ENCODE assay signal across 15 cellular contexts in genomic region chr4:6699903-6700302, GRCh38. TPM values are rescaled to one million over a fixed set of nuclear protein-coding genes. Genes with fewer than 3 reads are reported as not detected.
A peak's percentile ranks its signal among the peaks of the same experiment; 100 is the strongest.
DNase-seq lines count a peak whose midpoint lies in the region; ATAC-seq, FAIRE-seq and TF ChIP-seq lines count a peak whose summit lies in the region.
"Had no signal": no experiment of that assay in that cellular context is flagged by ENCODE, and none has a peak within 500 bp of the region (broad histone marks: within the 10 kb centered on the region; RNA-seq: fewer than 3 reads in every experiment).

No MANE protein-coding gene starts in this region.

- H3K4me3 Mint-ChIP-seq in T-helper 1 cell treated with Interleukin-12 subunit alpha and Interleukin-12 subunit beta and Interleukin-4 antibody, amounts not matched to agents 30 μg/mL and 1 μg/mL, for 36 hours = no peak overlapping the region
- H3K4me3 Mint-ChIP-seq in CD8-positive, alpha-beta memory T cell = peak overlapping the region in 3 of 7 donors; percentile 8 to 54 (median 47)

- H3K9me3 ChIP-seq in CD8-positive, alpha-beta memory T cell (ENCODE audit: low read length) = no peaks in the 10 kb centered on the region
- H3K9me3 ChIP-seq in K562 (replicated peaks; ENCODE audit: control insufficient read depth, insufficient read depth, low read depth, low read length) = no peaks in the 10 kb centered on the region

- H3K4me1 Mint-ChIP-seq in T-helper 1 cell treated with Interleukin-12 subunit alpha and Interleukin-12 subunit beta and Interleukin-4 antibody, amounts not matched to agents 30 μg/mL and 1 μg/mL, for 36 hours (ENCODE audit: low read depth) = peaks cover 54% of the 10 kb centered on the region
- H3K4me1 Mint-ChIP-seq in CD8-positive, alpha-beta memory T cell = peaks cover 62 to 81% (median 77%) of the 10 kb centered on the region in 3 donors

- no peaks in the 10 kb centered on the region for H3K27me3 Mint-ChIP-seq in T-helper 1 cell treated with Interleukin-12 subunit alpha and Interleukin-12 subunit beta and Interleukin-4 antibody, amounts not matched to agents 30 μg/mL and 1 μg/mL, for 36 hours (ENCODE audit: low read depth)
- peaks cover 0 to 3% of the 10 kb centered on the region in 2 donors for H3K27me3 Mint-ChIP-seq in CD8-positive, alpha-beta memory T cell

- no peak overlapping the region for H3K27ac ChIP-seq in CD8-positive, alpha-beta memory T cell (ENCODE audit: low read depth, low read length)
- H3K27ac ChIP-seq in K562 (ENCODE audit: extremely low read depth, low read depth, low read length) = no peak overlapping the region
- H3K27ac ChIP-seq: 22Rv1 had no signal

- no peaks in the 10 kb centered on the region for H3K9me3 Mint-ChIP-seq in T-helper 1 cell treated with Interleukin-12 subunit alpha and Interleukin-12 subunit beta and Interleukin-4 antibody, amounts not matched to agents 30 μg/mL and 1 μg/mL, for 36 hours
- no peaks in the 10 kb centered on the region for H3K9me3 Mint-ChIP-seq in CD8-positive, alpha-beta memory T cell

- TF ChIP-seq CTCF in K562 (IDR thresholded peaks at IDR 0.05 in 2 of 3, conservative IDR thresholded peaks at IDR 0.05 in 1 of 3; ENCODE audit: insufficient read depth in 2 of 3, low read depth in 1 of 3, low read length in 3 of 3) = no peak

- peaks cover 10% of the 10 kb centered on the region for H3K36me3 ChIP-seq in CD8-positive, alpha-beta memory T cell (ENCODE audit: insufficient read depth, low read length)
- H3K36me3 ChIP-seq in K562 (ENCODE audit: control insufficient read depth, insufficient read depth, low read length) = peaks cover 16% of the 10 kb centered on the region

- H4K20me1 ChIP-seq in K562 (replicated peaks; ENCODE audit: control insufficient read depth, insufficient read depth, low read length) = no peaks in the 10 kb centered on the region

- H3K9ac ChIP-seq in K562 (ENCODE audit: insufficient read depth in 1 of 2, low read depth in 2 of 2, low read length in 2 of 2) = no peak overlapping the region

- no peak for TF ChIP-seq EP300 in K562 (IDR thresholded peaks at IDR 0.05; ENCODE audit: low read length)

- intact Hi-C loops in K562 (cut with micrococcal nuclease) = no loop called here

- no peak for TF ChIP-seq POLR2A in K562 (conservative IDR thresholded peaks at IDR 0.05)

- peaks cover 35% of the 10 kb centered on the region for H3K36me3 Mint-ChIP-seq in T-helper 1 cell treated with Interleukin-12 subunit alpha and Interleukin-12 subunit beta and Interleukin-4 antibody, amounts not matched to agents 30 μg/mL and 1 μg/mL, for 36 hours (ENCODE audit: low read depth)
- peaks cover 3 to 44% (median 11%) of the 10 kb centered on the region in 3 donors for H3K36me3 Mint-ChIP-seq in CD8-positive, alpha-beta memory T cell

- no peaks in the 10 kb centered on the region for H3K27me3 ChIP-seq in CD8-positive, alpha-beta memory T cell (ENCODE audit: insufficient read depth, low read length, poor library complexity, severe bottlenecking)
- no peaks in the 10 kb centered on the region for H3K27me3 ChIP-seq in K562 (ENCODE audit: control insufficient read depth in 2 of 2, insufficient read depth in 2 of 2, low read length in 2 of 2)

- H3K79me2 ChIP-seq in K562 (ENCODE audit: control insufficient read depth, insufficient read depth, low read length) = peaks cover 13% of the 10 kb centered on the region

- H3K27ac Mint-ChIP-seq in T-helper 1 cell treated with Interleukin-12 subunit alpha and Interleukin-12 subunit beta and Interleukin-4 antibody, amounts not matched to agents 30 μg/mL and 1 μg/mL, for 36 hours = peak overlapping the region; percentile 83
- H3K27ac Mint-ChIP-seq in CD8-positive, alpha-beta memory T cell = peak overlapping the region; percentile 74 to 94 (median 86)

- H3K4me2 ChIP-seq in K562 (ENCODE audit: insufficient read depth, low read length) = no peak overlapping the region

- no peak for TF ChIP-seq RAD21 in K562 (CRISPR knock-in tag; conservative IDR thresholded peaks at IDR 0.05 in 1 of 2, IDR thresholded peaks at IDR 0.05 in 1 of 2)

- H3K4me1 ChIP-seq in CD8-positive, alpha-beta memory T cell (ENCODE audit: insufficient read depth, low read length) = peaks cover 60% of the 10 kb centered on the region
- peaks cover 15 to 31% of the 10 kb centered on the region in 2 experiments for H3K4me1 ChIP-seq in K562 (replicated peaks in 1 of 2; ENCODE audit: control insufficient read depth in 2 of 2, insufficient read depth in 2 of 2, low read length in 2 of 2)

- DNase-seq in T-helper 1 cell = no peak
- DNase-seq in CD8-positive, alpha-beta memory T cell = no peak
- DNase-seq in K562 (ENCODE audit: extremely low read depth in 1 of 4, low spot score in 3 of 4) = no peak
- no peak for DNase-seq in MV-4-11 (lab: John Stamatoyannopoulos, UW)
- DNase-seq in LoVo (ENCODE audit: low spot score) = no peak
- DNase-seq: activated effector memory CD4-positive, alpha-beta T cell treated with anti-CD3 and anti-CD28 coated beads, Interleukin-2, amount 50 U/mL, for 16 hours; EL; left cardiac atrium; mesendoderm; NCI-H1417 treated with DMSO at 0.1 percent for 48 hours; NCI-H526 treated with DMSO at 0.1 percent for 48 hours had no signal

- ATAC-seq in K562 = no peak
- ATAC-seq: left cardiac atrium had no signal

- H2AFZ ChIP-seq in K562 (ENCODE audit: low read depth, low read length) = no peak overlapping the region

- 89% methylated on average over 1 of the region's 1 CpG for WGBS in K562 (ENCODE audit: insufficient coverage, low coverage, missing lambda C conversion rate)

- BruUV-seq in K562 (replicated peaks; lab: Mats Ljungman, UMichigan) = no TSS peak

- no peak for FAIRE-seq in K562 (lab: Jason Lieb, UNC)

- POLR2A ChIA-PET in CD8-positive, alpha-beta memory T cell (lab: Charles Lee) = interaction anchor here (0.6 to 2.6 kb wide), 4 partner anchors 9 to 368 kb away, joined by 3 to 17 read pairs (median 3); partner anchors contain the start of gene GRPEL1
- POLR2A ChIA-PET in K562 (lab: Yijun Ruan, JAX) = interaction anchor here (0.8 to 1.8 kb wide), 2 partner anchors 24 to 124 kb away, joined by 3 to 8 read pairs; no protein-coding TSS in a partner anchor

- H3K4me3 ChIP-seq in CD8-positive, alpha-beta memory T cell (ENCODE audit: low read length) = no peak overlapping the region
- no peak overlapping the region for H3K4me3 ChIP-seq in K562

- in situ Hi-C loops in K562 (cut with MboI) = no loop called here

- no peaks in the 10 kb centered on the region for H3K9me1 ChIP-seq in K562 (ENCODE audit: control insufficient read depth, insufficient read depth, low read length)

- CTCF ChIA-PET in CD8-positive, alpha-beta memory T cell (lab: Charles Lee) = interaction anchor here (1.0 to 29.4 kb wide), 5 partner anchors 10 to 27 kb away, joined by 4 to 369 read pairs (median 13); partner anchors contain the start of gene MRFAP1L1
- CTCF ChIA-PET in K562 (lab: Yijun Ruan, JAX; ENCODE audit: low intra/inter-chr PET ratio) = no interaction called here

RNA-seq across cellular contexts. Expression of gene S100P, which starts 6.2 kb away (rescaled TPM):
- 1 to 10 TPM; 1.0 to 1.2 TPM for total RNA-seq in CD8-positive, alpha-beta memory T cell
- 1.7 TPM for polyA plus RNA-seq in CD8-positive, alpha-beta memory T cell
- 1.7 TPM in 1 of 2 replicates, not detected in the other for total RNA-seq in K562 (2011; cell fraction: chromatin; rRNA removed; ENCODE audit: low replicate concordance)
- total RNA-seq in K562 (2011; cell fraction: nucleolus; rRNA removed) = 0.33 and 0.53 TPM in 2 replicates
- 0.81 TPM in 1 of 2 replicates, not detected in the other for total RNA-seq in K562 (2011; cell fraction: nucleoplasm; rRNA removed)
- total RNA-seq in K562 (2014; rRNA removed) (5.8 and 7.5 TPM in 2 replicates), K562 (2014; rRNA removed; fragmentation: Illumina TruSeq; extraction: Trizol) (7.4 and 13.7 TPM in 2 replicates), K562 (2015; rRNA removed; fragmentation: Illumina TruSeq; extraction: Trizol) (7.2 and 7.5 TPM in 2 replicates), K562 (2021) (13.2 and 16.8 TPM in 2 replicates)
- polyA plus RNA-seq in K562 (2011; rRNA removed) (2.7 and 4.1 TPM in 2 replicates), K562 (2014; fragmentation: Illumina TruSeq; extraction: Trizol) (6.9 and 7.4 TPM in 2 replicates), K562 (2014; fragmentation: Nextera tagmentation; extraction: Ambion mirVana) (10 to 100 TPM; 21.0 to 23.8 TPM), K562 (2014; rRNA removed) (5.5 and 5.7 TPM in 2 replicates)
- polyA plus RNA-seq in K562 (2011; cell fraction: cytosol; rRNA removed) = 0.55 and 3.2 TPM in 2 replicates
- 0.30 and 1.6 TPM in 2 replicates for polyA plus RNA-seq in K562 (2011; cell fraction: nucleus; rRNA removed)
- 11.5 and 304 TPM in 2 replicates for polyA plus RNA-seq in K562 (2012)
- 0.15 and 0.25 TPM in 2 replicates for polyA minus RNA-seq in K562 (2011; rRNA and poly(A)+ RNA removed)
- polyA minus RNA-seq in K562 (2011; cell fraction: cytosol; rRNA and poly(A)+ RNA removed) = 4.8 and 23.3 TPM in 2 replicates
- 4.7 and 6.1 TPM in 2 replicates for polyA minus RNA-seq in K562 (2011; cell fraction: nucleus; rRNA and poly(A)+ RNA removed)
- total RNA-seq: M059J had no signal
- polyA plus RNA-seq: neural cell had no signal

RNA-seq across cellular contexts. Expression of gene MRFAP1L1, which starts 9.8 kb away (rescaled TPM):
- 10 to 100 TPM; 54.9 to 55.9 TPM for total RNA-seq in CD8-positive, alpha-beta memory T cell
- 142 TPM for polyA plus RNA-seq in CD8-positive, alpha-beta memory T cell
- 23.4 and 45.9 TPM in 2 replicates for total RNA-seq in K562 (2011; cell fraction: chromatin; rRNA removed; ENCODE audit: low replicate concordance)
- total RNA-seq in K562 (2011; cell fraction: nucleolus; rRNA removed) = 16.5 and 18.4 TPM in 2 replicates
- total RNA-seq in K562 (2011; cell fraction: nucleoplasm; rRNA removed) = 26.7 and 33.1 TPM in 2 replicates
- 74.2 and 78.8 TPM in 2 replicates for total RNA-seq in K562 (2014; rRNA removed)
- total RNA-seq in K562 (2014; rRNA removed; fragmentation: Illumina TruSeq; extraction: Trizol) = 85.7 and 86.2 TPM in 2 replicates
- total RNA-seq in K562 (2015; rRNA removed; fragmentation: Illumina TruSeq; extraction: Trizol) = 83.3 and 90.6 TPM in 2 replicates
- total RNA-seq in K562 (2021) = 51.3 and 53.6 TPM in 2 replicates
- polyA plus RNA-seq in K562 (2011; rRNA removed) = 59.5 and 83.8 TPM in 2 replicates
- 19.4 and 37.0 TPM in 2 replicates for polyA plus RNA-seq in K562 (2011; cell fraction: cytosol; rRNA removed)
- polyA plus RNA-seq in K562 (2011; cell fraction: nucleus; rRNA removed) = 37.8 and 48.5 TPM in 2 replicates
- polyA plus RNA-seq in K562 (2012) = 49.1 and 74.0 TPM in 2 replicates
- polyA plus RNA-seq in K562 (2014; fragmentation: Illumina TruSeq; extraction: Trizol) = 74.8 and 87.6 TPM in 2 replicates
- 10 to 100 TPM; 37.6 to 48.1 TPM for polyA plus RNA-seq in K562 (2014; fragmentation: Nextera tagmentation; extraction: Ambion mirVana)
- polyA plus RNA-seq in K562 (2014; rRNA removed) = 104 and 111 TPM in 2 replicates
- polyA minus RNA-seq in K562 (2011; rRNA and poly(A)+ RNA removed) = 46.9 and 49.6 TPM in 2 replicates
- 10.4 and 17.8 TPM in 2 replicates for polyA minus RNA-seq in K562 (2011; cell fraction: cytosol; rRNA and poly(A)+ RNA removed)
- polyA minus RNA-seq in K562 (2011; cell fraction: nucleus; rRNA and poly(A)+ RNA removed) = 13.7 and 31.7 TPM in 2 replicates

RNA-seq across cellular contexts. Expression of gene BLOC1S4, which starts 16.1 kb away (rescaled TPM):
- 10 to 100 TPM; 21.5 to 22.9 TPM for total RNA-seq in CD8-positive, alpha-beta memory T cell
- 96.7 TPM for polyA plus RNA-seq in CD8-positive, alpha-beta memory T cell
- 9.9 and 18.6 TPM in 2 replicates for total RNA-seq in K562 (2011; cell fraction: chromatin; rRNA removed; ENCODE audit: low replicate concordance)
- total RNA-seq in K562 (2011; cell fraction: nucleolus; rRNA removed) = 25.1 and 30.5 TPM in 2 replicates
- 18.3 and 23.1 TPM in 2 replicates for total RNA-seq in K562 (2011; cell fraction: nucleoplasm; rRNA removed)
- total RNA-seq in K562 (2014; rRNA removed) = 31.6 and 38.3 TPM in 2 replicates
- 10.0 and 11.2 TPM in 2 replicates for total RNA-seq in K562 (2014; rRNA removed; fragmentation: Illumina TruSeq; extraction: Trizol)
- 10.5 and 10.8 TPM in 2 replicates for total RNA-seq in K562 (2015; rRNA removed; fragmentation: Illumina TruSeq; extraction: Trizol)
- 29.4 and 31.1 TPM in 2 replicates for total RNA-seq in K562 (2021)
- 21.0 and 25.5 TPM in 2 replicates for polyA plus RNA-seq in K562 (2011; rRNA removed)
- 27.6 and 61.0 TPM in 2 replicates for polyA plus RNA-seq in K562 (2011; cell fraction: cytosol; rRNA removed)
- polyA plus RNA-seq in K562 (2011; cell fraction: nucleus; rRNA removed) = 14.4 and 23.7 TPM in 2 replicates
- polyA plus RNA-seq in K562 (2012) = 20.7 and 24.2 TPM in 2 replicates
- polyA plus RNA-seq in K562 (2014; fragmentation: Illumina TruSeq; extraction: Trizol) = 10.3 and 15.0 TPM in 2 replicates
- polyA plus RNA-seq in K562 (2014; fragmentation: Nextera tagmentation; extraction: Ambion mirVana) = 1 to 10 TPM; 3.1 to 3.9 TPM
- polyA plus RNA-seq in K562 (2014; rRNA removed) = 30.9 and 37.3 TPM in 2 replicates
- 5.4 and 8.9 TPM in 2 replicates for polyA minus RNA-seq in K562 (2011; rRNA and poly(A)+ RNA removed)
- polyA minus RNA-seq in K562 (2011; cell fraction: cytosol; rRNA and poly(A)+ RNA removed) = 9.5 and 11.1 TPM in 2 replicates
- 10.4 and 14.2 TPM in 2 replicates for polyA minus RNA-seq in K562 (2011; cell fraction: nucleus; rRNA and poly(A)+ RNA removed)

RNA-seq across cellular contexts. Expression of gene MRFAP1, which starts 59.4 kb away (rescaled TPM):
- 100 to 1,000 TPM; 122 to 126 TPM for total RNA-seq in CD8-positive, alpha-beta memory T cell
- polyA plus RNA-seq in CD8-positive, alpha-beta memory T cell = 175 TPM
- total RNA-seq in K562 (2011; cell fraction: chromatin; rRNA removed; ENCODE audit: low replicate concordance) = 15.5 and 27.2 TPM in 2 replicates
- 14.7 and 15.3 TPM in 2 replicates for total RNA-seq in K562 (2011; cell fraction: nucleolus; rRNA removed)
- total RNA-seq in K562 (2011; cell fraction: nucleoplasm; rRNA removed) = 23.0 and 24.2 TPM in 2 replicates
- 147 and 234 TPM in 2 replicates for total RNA-seq in K562 (2014; rRNA removed)
- 151 and 173 TPM in 2 replicates for total RNA-seq in K562 (2014; rRNA removed; fragmentation: Illumina TruSeq; extraction: Trizol)
- 163 and 171 TPM in 2 replicates for total RNA-seq in K562 (2015; rRNA removed; fragmentation: Illumina TruSeq; extraction: Trizol)
- total RNA-seq in K562 (2021) = 257 and 270 TPM in 2 replicates
- polyA plus RNA-seq in K562 (2011; rRNA removed) = 123 and 143 TPM in 2 replicates
- polyA plus RNA-seq in K562 (2011; cell fraction: cytosol; rRNA removed) = 93.5 and 146 TPM in 2 replicates
- 74.4 and 83.5 TPM in 2 replicates for polyA plus RNA-seq in K562 (2011; cell fraction: nucleus; rRNA removed)
- 285 and 344 TPM in 2 replicates for polyA plus RNA-seq in K562 (2012)
- polyA plus RNA-seq in K562 (2014; fragmentation: Illumina TruSeq; extraction: Trizol) = 185 and 221 TPM in 2 replicates
- 10 to 100 TPM; 46.0 to 59.9 TPM for polyA plus RNA-seq in K562 (2014; fragmentation: Nextera tagmentation; extraction: Ambion mirVana)
- polyA plus RNA-seq in K562 (2014; rRNA removed) = 251 and 255 TPM in 2 replicates
- 49.7 and 58.2 TPM in 2 replicates for polyA minus RNA-seq in K562 (2011; rRNA and poly(A)+ RNA removed)
- polyA minus RNA-seq in K562 (2011; cell fraction: cytosol; rRNA and poly(A)+ RNA removed) = 37.6 and 63.5 TPM in 2 replicates
- 13.9 and 29.2 TPM in 2 replicates for polyA minus RNA-seq in K562 (2011; cell fraction: nucleus; rRNA and poly(A)+ RNA removed)
